1 cellular context compared by ENCODE assay signal in genomic region chr5:95960802-95961616, GRCh38.
TF ChIP-seq lines count a peak whose summit lies in the region.

No MANE protein-coding gene starts in this region.

TF ChIP-seq in K562, 482 proteins besides CTCF, POLR2A, EP300 and RAD21 (continued from another document and continues in another):
- peak in 1 of 2 experiments; percentile 79; a peak in 1 of 4 replicates for TF ChIP-seq NONO (IDR thresholded peaks at IDR 0.05; ENCODE audit: low read depth in 2 of 2, low read length in 1 of 2)
- TF ChIP-seq ZNF408 (CRISPR knock-in tag; IDR thresholded peaks at IDR 0.05; ENCODE audit: low read depth): no peak
- peak; percentile 96 for TF ChIP-seq CTCFL (IDR thresholded peaks at IDR 0.05; ENCODE audit: borderline replicate concordance, insufficient read depth, low read depth, low read length, poor library complexity, severe bottlenecking)
- no peak for TF ChIP-seq DDX20 (tag; IDR thresholded peaks at IDR 0.05; ENCODE audit: low read depth)
- peak; percentile 78 for TF ChIP-seq SMAD4 (CRISPR knock-in tag; conservative IDR thresholded peaks at IDR 0.05)
- TF ChIP-seq PHTF2 (CRISPR knock-in tag; IDR thresholded peaks at IDR 0.05): peak; percentile 34; the same call in 1 of the 2 replicates
- TF ChIP-seq, protein P1, sequence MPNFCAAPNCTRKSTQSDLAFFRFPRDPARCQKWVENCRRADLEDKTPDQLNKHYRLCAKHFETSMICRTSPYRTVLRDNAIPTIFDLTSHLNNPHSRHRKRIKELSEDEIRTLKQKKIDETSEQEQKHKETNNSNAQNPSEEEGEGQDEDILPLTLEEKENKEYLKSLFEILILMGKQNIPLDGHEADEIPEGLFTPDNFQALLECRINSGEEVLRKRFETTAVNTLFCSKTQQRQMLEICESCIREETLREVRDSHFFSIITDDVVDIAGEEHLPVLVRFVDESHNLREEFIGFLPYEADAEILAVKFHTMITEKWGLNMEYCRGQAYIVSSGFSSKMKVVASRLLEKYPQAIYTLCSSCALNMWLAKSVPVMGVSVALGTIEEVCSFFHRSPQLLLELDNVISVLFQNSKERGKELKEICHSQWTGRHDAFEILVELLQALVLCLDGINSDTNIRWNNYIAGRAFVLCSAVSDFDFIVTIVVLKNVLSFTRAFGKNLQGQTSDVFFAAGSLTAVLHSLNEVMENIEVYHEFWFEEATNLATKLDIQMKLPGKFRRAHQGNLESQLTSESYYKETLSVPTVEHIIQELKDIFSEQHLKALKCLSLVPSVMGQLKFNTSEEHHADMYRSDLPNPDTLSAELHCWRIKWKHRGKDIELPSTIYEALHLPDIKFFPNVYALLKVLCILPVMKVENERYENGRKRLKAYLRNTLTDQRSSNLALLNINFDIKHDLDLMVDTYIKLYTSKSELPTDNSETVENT (CRISPR knock-in tag; IDR thresholded peaks at IDR 0.05): peak; percentile 13; the same call in 1 of the 2 replicates
- TF ChIP-seq, protein P2, sequence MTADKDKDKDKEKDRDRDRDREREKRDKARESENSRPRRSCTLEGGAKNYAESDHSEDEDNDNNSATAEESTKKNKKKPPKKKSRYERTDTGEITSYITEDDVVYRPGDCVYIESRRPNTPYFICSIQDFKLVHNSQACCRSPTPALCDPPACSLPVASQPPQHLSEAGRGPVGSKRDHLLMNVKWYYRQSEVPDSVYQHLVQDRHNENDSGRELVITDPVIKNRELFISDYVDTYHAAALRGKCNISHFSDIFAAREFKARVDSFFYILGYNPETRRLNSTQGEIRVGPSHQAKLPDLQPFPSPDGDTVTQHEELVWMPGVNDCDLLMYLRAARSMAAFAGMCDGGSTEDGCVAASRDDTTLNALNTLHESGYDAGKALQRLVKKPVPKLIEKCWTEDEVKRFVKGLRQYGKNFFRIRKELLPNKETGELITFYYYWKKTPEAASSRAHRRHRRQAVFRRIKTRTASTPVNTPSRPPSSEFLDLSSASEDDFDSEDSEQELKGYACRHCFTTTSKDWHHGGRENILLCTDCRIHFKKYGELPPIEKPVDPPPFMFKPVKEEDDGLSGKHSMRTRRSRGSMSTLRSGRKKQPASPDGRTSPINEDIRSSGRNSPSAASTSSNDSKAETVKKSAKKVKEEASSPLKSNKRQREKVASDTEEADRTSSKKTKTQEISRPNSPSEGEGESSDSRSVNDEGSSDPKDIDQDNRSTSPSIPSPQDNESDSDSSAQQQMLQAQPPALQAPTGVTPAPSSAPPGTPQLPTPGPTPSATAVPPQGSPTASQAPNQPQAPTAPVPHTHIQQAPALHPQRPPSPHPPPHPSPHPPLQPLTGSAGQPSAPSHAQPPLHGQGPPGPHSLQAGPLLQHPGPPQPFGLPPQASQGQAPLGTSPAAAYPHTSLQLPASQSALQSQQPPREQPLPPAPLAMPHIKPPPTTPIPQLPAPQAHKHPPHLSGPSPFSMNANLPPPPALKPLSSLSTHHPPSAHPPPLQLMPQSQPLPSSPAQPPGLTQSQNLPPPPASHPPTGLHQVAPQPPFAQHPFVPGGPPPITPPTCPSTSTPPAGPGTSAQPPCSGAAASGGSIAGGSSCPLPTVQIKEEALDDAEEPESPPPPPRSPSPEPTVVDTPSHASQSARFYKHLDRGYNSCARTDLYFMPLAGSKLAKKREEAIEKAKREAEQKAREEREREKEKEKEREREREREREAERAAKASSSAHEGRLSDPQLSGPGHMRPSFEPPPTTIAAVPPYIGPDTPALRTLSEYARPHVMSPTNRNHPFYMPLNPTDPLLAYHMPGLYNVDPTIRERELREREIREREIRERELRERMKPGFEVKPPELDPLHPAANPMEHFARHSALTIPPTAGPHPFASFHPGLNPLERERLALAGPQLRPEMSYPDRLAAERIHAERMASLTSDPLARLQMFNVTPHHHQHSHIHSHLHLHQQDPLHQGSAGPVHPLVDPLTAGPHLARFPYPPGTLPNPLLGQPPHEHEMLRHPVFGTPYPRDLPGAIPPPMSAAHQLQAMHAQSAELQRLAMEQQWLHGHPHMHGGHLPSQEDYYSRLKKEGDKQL (CRISPR knock-in tag; IDR thresholded peaks at IDR 0.05; ENCODE audit: borderline replicate concordance): no peak
- no peak for TF ChIP-seq HMBOX1 (IDR thresholded peaks at IDR 0.05)
- TF ChIP-seq HOXB6 (CRISPR knock-in tag; IDR thresholded peaks at IDR 0.05; ENCODE audit: borderline replicate concordance): no peak
- TF ChIP-seq RUNX1 (IDR thresholded peaks at IDR 0.05; ENCODE audit: low read depth): 0 out of 2 replicates have a peak, but pooled peaks have one; percentile 49
- peak; percentile 59 for TF ChIP-seq KDM5B (IDR thresholded peaks at IDR 0.05; ENCODE audit: insufficient replicate concordance, low read depth, low read length)
- no peak for TF ChIP-seq ZNF143 (CRISPR knock-in tag; IDR thresholded peaks at IDR 0.05)
- TF ChIP-seq CCNT2 (IDR thresholded peaks at IDR 0.05; ENCODE audit: borderline replicate concordance, extremely low read depth, insufficient read length, low read depth, low read length): peak; percentile 62
- TF ChIP-seq MAZ (CRISPR knock-in tag; conservative IDR thresholded peaks at IDR 0.05 in 1 of 2, IDR thresholded peaks at IDR 0.05 in 1 of 2): peak; percentile 16 to 70; a peak in 1 of 4 replicates
- no peak; the same call in 1 of the 2 replicates for TF ChIP-seq FOSL1 (tag; conservative IDR thresholded peaks at IDR 0.05)
- no peak for TF ChIP-seq ESRRB (CRISPR knock-in tag; IDR thresholded peaks at IDR 0.05; ENCODE audit: borderline replicate concordance)
- TF ChIP-seq CXXC5 (CRISPR knock-in tag; IDR thresholded peaks at IDR 0.05): peak; percentile 82
- TF ChIP-seq ZKSCAN3 (CRISPR knock-in tag; IDR thresholded peaks at IDR 0.05): peak; percentile 100
- TF ChIP-seq RB1 (IDR thresholded peaks at IDR 0.05; ENCODE audit: low read depth): peak; percentile 89
- TF ChIP-seq ZNF778 (CRISPR knock-in tag; IDR thresholded peaks at IDR 0.05): no peak
- peak; percentile 79 to 81 for TF ChIP-seq UBTF (IDR thresholded peaks at IDR 0.05; ENCODE audit: borderline replicate concordance in 1 of 2, low read depth in 2 of 2, low read length in 2 of 2)
- TF ChIP-seq, protein P3, sequence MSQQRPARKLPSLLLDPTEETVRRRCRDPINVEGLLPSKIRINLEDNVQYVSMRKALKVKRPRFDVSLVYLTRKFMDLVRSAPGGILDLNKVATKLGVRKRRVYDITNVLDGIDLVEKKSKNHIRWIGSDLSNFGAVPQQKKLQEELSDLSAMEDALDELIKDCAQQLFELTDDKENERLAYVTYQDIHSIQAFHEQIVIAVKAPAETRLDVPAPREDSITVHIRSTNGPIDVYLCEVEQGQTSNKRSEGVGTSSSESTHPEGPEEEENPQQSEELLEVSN (IDR thresholded peaks at IDR 0.05; ENCODE audit: borderline replicate concordance in 1 of 2, extremely low read depth in 1 of 2, insufficient read depth in 1 of 2, insufficient read length in 1 of 2, low read depth in 1 of 2, low read length in 1 of 2, poor library complexity in 1 of 2, severe bottlenecking in 1 of 2): peak in 1 of 2 experiments; percentile 51
- TF ChIP-seq ZNF740 (CRISPR knock-in tag; IDR thresholded peaks at IDR 0.05): peak; percentile 33; the same call in 1 of the 2 replicates
- TF ChIP-seq ZNF740 (tag; IDR thresholded peaks at IDR 0.05): no peak
- TF ChIP-seq LCOR (CRISPR knock-in tag; IDR thresholded peaks at IDR 0.05): no peak
- TF ChIP-seq CHD1 (IDR thresholded peaks at IDR 0.05; ENCODE audit: low read length): peak; percentile 62
- TF ChIP-seq, protein P4, sequence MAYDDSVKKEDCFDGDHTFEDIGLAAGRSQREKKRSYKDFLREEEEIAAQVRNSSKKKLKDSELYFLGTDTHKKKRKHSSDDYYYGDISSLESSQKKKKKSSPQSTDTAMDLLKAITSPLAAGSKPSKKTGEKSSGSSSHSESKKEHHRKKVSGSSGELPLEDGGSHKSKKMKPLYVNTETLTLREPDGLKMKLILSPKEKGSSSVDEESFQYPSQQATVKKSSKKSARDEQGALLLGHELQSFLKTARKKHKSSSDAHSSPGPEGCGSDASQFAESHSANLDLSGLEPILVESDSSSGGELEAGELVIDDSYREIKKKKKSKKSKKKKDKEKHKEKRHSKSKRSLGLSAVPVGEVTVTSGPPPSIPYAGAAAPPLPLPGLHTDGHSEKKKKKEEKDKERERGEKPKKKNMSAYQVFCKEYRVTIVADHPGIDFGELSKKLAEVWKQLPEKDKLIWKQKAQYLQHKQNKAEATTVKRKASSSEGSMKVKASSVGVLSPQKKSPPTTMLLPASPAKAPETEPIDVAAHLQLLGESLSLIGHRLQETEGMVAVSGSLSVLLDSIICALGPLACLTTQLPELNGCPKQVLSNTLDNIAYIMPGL (CRISPR knock-in tag; IDR thresholded peaks at IDR 0.05): peak; percentile 89
- TF ChIP-seq NRF1 (conservative IDR thresholded peaks at IDR 0.05 in 1 of 2, IDR thresholded peaks at IDR 0.05 in 1 of 2): 0 out of 4 replicates have a peak, but pooled peaks of 1 of the 2 experiments have one; percentile 14
- peak; percentile 83 for TF ChIP-seq ZFX (CRISPR knock-in tag; IDR thresholded peaks at IDR 0.05)
- no peak for TF ChIP-seq NR2C2 (CRISPR knock-in tag; IDR thresholded peaks at IDR 0.05)
- TF ChIP-seq NR2C2 (tag; IDR thresholded peaks at IDR 0.05): no peak; the same call in 1 of the 2 replicates
- no peak for TF ChIP-seq MTA1 (IDR thresholded peaks at IDR 0.05; ENCODE audit: borderline replicate concordance)
- TF ChIP-seq ZNF24 (IDR thresholded peaks at IDR 0.05): peak; percentile 68; the same call in 1 of the 2 replicates
- TF ChIP-seq HMGN3 (IDR thresholded peaks at IDR 0.05; ENCODE audit: borderline replicate concordance, extremely low read depth, insufficient read length, low read depth, low read length): peak; percentile 45
- no peak for TF ChIP-seq SETDB1 (IDR thresholded peaks at IDR 0.05; ENCODE audit: low read length)
- peak; percentile 69 for TF ChIP-seq HNRNPLL (IDR thresholded peaks at IDR 0.05; ENCODE audit: low read depth, low read length, poor library complexity, severe bottlenecking)
- peak; percentile 94 for TF ChIP-seq HNRNPL (IDR thresholded peaks at IDR 0.05; ENCODE audit: low read depth, low read length)
- 0 out of 2 replicates have a peak, but pooled peaks have one; percentile 70 for TF ChIP-seq ILF3 (IDR thresholded peaks at IDR 0.05; ENCODE audit: borderline replicate concordance)
- TF ChIP-seq, protein P5, sequence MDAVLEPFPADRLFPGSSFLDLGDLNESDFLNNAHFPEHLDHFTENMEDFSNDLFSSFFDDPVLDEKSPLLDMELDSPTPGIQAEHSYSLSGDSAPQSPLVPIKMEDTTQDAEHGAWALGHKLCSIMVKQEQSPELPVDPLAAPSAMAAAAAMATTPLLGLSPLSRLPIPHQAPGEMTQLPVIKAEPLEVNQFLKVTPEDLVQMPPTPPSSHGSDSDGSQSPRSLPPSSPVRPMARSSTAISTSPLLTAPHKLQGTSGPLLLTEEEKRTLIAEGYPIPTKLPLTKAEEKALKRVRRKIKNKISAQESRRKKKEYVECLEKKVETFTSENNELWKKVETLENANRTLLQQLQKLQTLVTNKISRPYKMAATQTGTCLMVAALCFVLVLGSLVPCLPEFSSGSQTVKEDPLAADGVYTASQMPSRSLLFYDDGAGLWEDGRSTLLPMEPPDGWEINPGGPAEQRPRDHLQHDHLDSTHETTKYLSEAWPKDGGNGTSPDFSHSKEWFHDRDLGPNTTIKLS (IDR thresholded peaks at IDR 0.05; ENCODE audit: borderline replicate concordance, low read depth): peak; percentile 52; the same call in 1 of the 2 replicates
- TF ChIP-seq SIN3A (IDR thresholded peaks at IDR 0.05; ENCODE audit: borderline replicate concordance in 2 of 2, control insufficient read depth in 1 of 2, low read depth in 2 of 2, low read length in 2 of 2): peak in 1 of 2 experiments; percentile 61; a peak in 1 of 4 replicates
- TF ChIP-seq BHLHE40 (IDR thresholded peaks at IDR 0.05; ENCODE audit: low read length): peak; percentile 52; the same call in 1 of the 2 replicates
- no peak for TF ChIP-seq NFRKB (IDR thresholded peaks at IDR 0.05; ENCODE audit: low read depth)
- TF ChIP-seq FOXM1 (IDR thresholded peaks at IDR 0.05; ENCODE audit: low read depth): no peak
- TF ChIP-seq FOXM1 (CRISPR knock-in tag; IDR thresholded peaks at IDR 0.05; ENCODE audit: low read depth): peak; percentile 81; the same call in 1 of the 2 replicates
